ENCODE assay signal across 2 cellular contexts in the genomic region with DNA sequence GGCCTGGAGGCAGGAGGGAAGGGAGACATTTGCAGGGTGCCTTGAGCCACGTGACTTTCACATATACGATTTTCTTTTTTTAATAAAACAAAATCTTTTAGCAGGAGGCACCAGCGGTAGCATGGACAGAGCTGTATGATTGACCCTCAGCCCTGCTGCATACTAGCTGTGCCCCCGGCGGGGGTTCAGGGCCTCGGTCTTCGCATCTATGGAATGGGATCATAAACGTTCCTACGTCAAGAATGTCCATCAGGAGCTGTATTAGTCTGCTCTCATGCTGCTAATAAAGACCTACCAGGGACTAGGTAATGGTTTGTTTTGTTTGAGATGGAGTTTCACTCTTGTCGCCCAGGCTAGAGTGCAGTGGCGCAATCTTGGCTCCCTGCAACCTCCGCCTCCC.
TF ChIP-seq lines count a peak whose summit lies in the region.

No MANE protein-coding gene starts in this region.

TF ChIP-seq in IMR-90, 13 proteins besides CTCF, POLR2A, EP300 and RAD21:
- TF ChIP-seq SMC3 (IDR thresholded peaks at IDR 0.05; ENCODE audit: low read depth, low read length), result no peak
- TF ChIP-seq, protein P1, sequence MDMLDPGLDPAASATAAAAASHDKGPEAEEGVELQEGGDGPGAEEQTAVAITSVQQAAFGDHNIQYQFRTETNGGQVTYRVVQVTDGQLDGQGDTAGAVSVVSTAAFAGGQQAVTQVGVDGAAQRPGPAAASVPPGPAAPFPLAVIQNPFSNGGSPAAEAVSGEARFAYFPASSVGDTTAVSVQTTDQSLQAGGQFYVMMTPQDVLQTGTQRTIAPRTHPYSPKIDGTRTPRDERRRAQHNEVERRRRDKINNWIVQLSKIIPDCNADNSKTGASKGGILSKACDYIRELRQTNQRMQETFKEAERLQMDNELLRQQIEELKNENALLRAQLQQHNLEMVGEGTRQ (IDR thresholded peaks at IDR 0.05; ENCODE audit: low read depth, low read length), result no peak
- TF ChIP-seq NFE2L2 (IDR thresholded peaks at IDR 0.05; ENCODE audit: low read depth, low read length), result no peak
- TF ChIP-seq RCOR1 (IDR thresholded peaks at IDR 0.05; ENCODE audit: insufficient replicate concordance, low read length), result no peak
- TF ChIP-seq CHD1 (IDR thresholded peaks at IDR 0.05; ENCODE audit: low read depth, low read length), result no peak
- no peak for TF ChIP-seq MAZ (IDR thresholded peaks at IDR 0.05; ENCODE audit: borderline replicate concordance, low read depth, low read length)
- no peak for TF ChIP-seq FOS (IDR thresholded peaks at IDR 0.05; ENCODE audit: low read depth, low read length)
- TF ChIP-seq RFX5 (IDR thresholded peaks at IDR 0.05; ENCODE audit: low read depth, low read length), result no peak
TF ChIP-seq in IMR-90: peak in this region for 0.

TF ChIP-seq in K562, 482 proteins besides CTCF, POLR2A, EP300 and RAD21:
- no peak for TF ChIP-seq LCOR (CRISPR knock-in tag; IDR thresholded peaks at IDR 0.05)
- TF ChIP-seq MTA2 (IDR thresholded peaks at IDR 0.05; ENCODE audit: low read depth), result no peak
- TF ChIP-seq ELK3 (CRISPR knock-in tag; IDR thresholded peaks at IDR 0.05), result no peak
- TF ChIP-seq U2AF2 (optimal IDR thresholded peaks at IDR 0.05; ENCODE audit: low read depth, low read length), result no peak
- no peak for TF ChIP-seq BMI1 (IDR thresholded peaks at IDR 0.05; ENCODE audit: low read length)
- peak; percentile 81 for TF ChIP-seq BCOR (IDR thresholded peaks at IDR 0.05)
- no peak for TF ChIP-seq PTTG1 (tag; IDR thresholded peaks at IDR 0.05; ENCODE audit: low read depth)
- no peak for TF ChIP-seq TCF7 (IDR thresholded peaks at IDR 0.05; ENCODE audit: borderline replicate concordance)
- TF ChIP-seq, protein P2, sequence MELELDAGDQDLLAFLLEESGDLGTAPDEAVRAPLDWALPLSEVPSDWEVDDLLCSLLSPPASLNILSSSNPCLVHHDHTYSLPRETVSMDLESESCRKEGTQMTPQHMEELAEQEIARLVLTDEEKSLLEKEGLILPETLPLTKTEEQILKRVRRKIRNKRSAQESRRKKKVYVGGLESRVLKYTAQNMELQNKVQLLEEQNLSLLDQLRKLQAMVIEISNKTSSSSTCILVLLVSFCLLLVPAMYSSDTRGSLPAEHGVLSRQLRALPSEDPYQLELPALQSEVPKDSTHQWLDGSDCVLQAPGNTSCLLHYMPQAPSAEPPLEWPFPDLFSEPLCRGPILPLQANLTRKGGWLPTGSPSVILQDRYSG (tag; conservative IDR thresholded peaks at IDR 0.05; ENCODE audit: low read depth), result no peak
- TF ChIP-seq CGGBP1 (CRISPR knock-in tag; IDR thresholded peaks at IDR 0.05), result no peak
- no peak for TF ChIP-seq MED1 (CRISPR knock-in tag; IDR thresholded peaks at IDR 0.05; ENCODE audit: borderline replicate concordance)
- TF ChIP-seq, protein P3, sequence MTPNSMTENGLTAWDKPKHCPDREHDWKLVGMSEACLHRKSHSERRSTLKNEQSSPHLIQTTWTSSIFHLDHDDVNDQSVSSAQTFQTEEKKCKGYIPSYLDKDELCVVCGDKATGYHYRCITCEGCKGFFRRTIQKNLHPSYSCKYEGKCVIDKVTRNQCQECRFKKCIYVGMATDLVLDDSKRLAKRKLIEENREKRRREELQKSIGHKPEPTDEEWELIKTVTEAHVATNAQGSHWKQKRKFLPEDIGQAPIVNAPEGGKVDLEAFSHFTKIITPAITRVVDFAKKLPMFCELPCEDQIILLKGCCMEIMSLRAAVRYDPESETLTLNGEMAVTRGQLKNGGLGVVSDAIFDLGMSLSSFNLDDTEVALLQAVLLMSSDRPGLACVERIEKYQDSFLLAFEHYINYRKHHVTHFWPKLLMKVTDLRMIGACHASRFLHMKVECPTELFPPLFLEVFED (CRISPR knock-in tag; conservative IDR thresholded peaks at IDR 0.05), result no peak
- TF ChIP-seq CBX1 (IDR thresholded peaks at IDR 0.05; ENCODE audit: low read depth), result 0 out of 2 replicates have a peak, but pooled peaks have one; percentile 38
- TF ChIP-seq NR2C1 (IDR thresholded peaks at IDR 0.05), result no peak
- no peak for TF ChIP-seq NR2C1 (tag; IDR thresholded peaks at IDR 0.05)
- TF ChIP-seq, protein P4, sequence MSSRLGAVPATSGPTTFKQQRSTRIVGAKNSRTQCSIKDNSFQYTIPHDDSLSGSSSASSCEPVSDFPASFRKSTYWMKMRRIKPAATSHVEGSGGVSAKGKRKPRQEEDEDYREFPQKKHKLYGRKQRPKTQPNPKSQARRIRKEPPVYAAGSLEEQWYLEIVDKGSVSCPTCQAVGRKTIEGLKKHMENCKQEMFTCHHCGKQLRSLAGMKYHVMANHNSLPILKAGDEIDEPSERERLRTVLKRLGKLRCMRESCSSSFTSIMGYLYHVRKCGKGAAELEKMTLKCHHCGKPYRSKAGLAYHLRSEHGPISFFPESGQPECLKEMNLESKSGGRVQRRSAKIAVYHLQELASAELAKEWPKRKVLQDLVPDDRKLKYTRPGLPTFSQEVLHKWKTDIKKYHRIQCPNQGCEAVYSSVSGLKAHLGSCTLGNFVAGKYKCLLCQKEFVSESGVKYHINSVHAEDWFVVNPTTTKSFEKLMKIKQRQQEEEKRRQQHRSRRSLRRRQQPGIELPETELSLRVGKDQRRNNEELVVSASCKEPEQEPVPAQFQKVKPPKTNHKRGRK (tag; IDR thresholded peaks at IDR 0.05), result no peak
- TF ChIP-seq CBX2 (IDR thresholded peaks at IDR 0.05; ENCODE audit: insufficient read depth, low read length, poor library complexity, severe bottlenecking), result no peak
- TF ChIP-seq MEF2A (IDR thresholded peaks at IDR 0.05; ENCODE audit: control insufficient read depth, low read depth, low read length), result no peak
- TF ChIP-seq NCOA2 (IDR thresholded peaks at IDR 0.05; ENCODE audit: partially characterized antibody in 2 of 2), result no peak
- TF ChIP-seq CBX5 (IDR thresholded peaks at IDR 0.05; ENCODE audit: borderline replicate concordance, low read depth), result no peak
- TF ChIP-seq PTRF (tag; IDR thresholded peaks at IDR 0.05), result no peak
- TF ChIP-seq USF1 (CRISPR knock-in tag; IDR thresholded peaks at IDR 0.05), result peak; percentile 36
- no peak for TF ChIP-seq HMG20A (CRISPR knock-in tag; conservative IDR thresholded peaks at IDR 0.05)
- no peak for TF ChIP-seq TRIM28 (IDR thresholded peaks at IDR 0.05)
- peak; percentile 67 for TF ChIP-seq RBM25 (IDR thresholded peaks at IDR 0.05; ENCODE audit: low read depth, low read length, severe bottlenecking)
- TF ChIP-seq GTF3C2 (IDR thresholded peaks at IDR 0.05; ENCODE audit: borderline replicate concordance, extremely low read depth, insufficient read length), result no peak
- no peak for TF ChIP-seq HDAC2 (IDR thresholded peaks at IDR 0.05)
- TF ChIP-seq ZNF12 (CRISPR knock-in tag; IDR thresholded peaks at IDR 0.05), result no peak
